17 cellular contexts compared by ENCODE assay signal in genomic region chr6:44006123-44006871, GRCh38.
DNase-seq lines count a peak whose midpoint lies in the region; FAIRE-seq and TF ChIP-seq lines count a peak whose summit lies in the region.
"Had no signal": no experiment of that assay in that cellular context is flagged by ENCODE, and none has a peak within 500 bp of the region (broad histone marks: within the 10 kb centered on the region; RNA-seq: fewer than 3 reads in every experiment).

No MANE protein-coding gene starts in this region.

- H3K36me3 ChIP-seq in A673 (ENCODE audit: insufficient read depth, low read length, poor library complexity, severe bottlenecking), result no peaks in the 10 kb centered on the region
- H3K36me3 ChIP-seq: brain microvascular endothelial cell, right lobe of liver, thoracic aorta had no signal

- peaks cover 32% of the 10 kb centered on the region for H3K4me1 Mint-ChIP-seq in MCF 10A (ENCODE audit: insufficient read depth, unreplicated experiment)

- POLR2A ChIA-PET in A673 (lab: Charles Lee; ENCODE audit: low non-redundant PET), result no interaction called here
- POLR2A ChIA-PET in MCF 10A (lab: Yijun Ruan, JAX), result no interaction called here

- H3K27ac Mint-ChIP-seq in MCF 10A (ENCODE audit: low read depth, unreplicated experiment), result no peak overlapping the region
- H3K27ac Mint-ChIP-seq: natural killer cell treated with Interleukin-12 subunit alpha and Interleukin-12 subunit beta and Interleukin-15 and Interleukin-18, amount 100 ng/mL, for 72 hours had no signal

- intact Hi-C loops in A673 (cut with micrococcal nuclease; ENCODE audit: unreplicated experiment) (no loop called here), MCF 10A (cut with micrococcal nuclease) (no loop called here)

- no peaks in the 10 kb centered on the region for H3K36me3 Mint-ChIP-seq in MCF 10A (ENCODE audit: insufficient read depth, unreplicated experiment)
- H3K36me3 Mint-ChIP-seq: natural killer cell treated with Interleukin-12 subunit alpha and Interleukin-12 subunit beta and Interleukin-15 and Interleukin-18, amount 100 ng/mL, for 72 hours had no signal

- no peaks in the 10 kb centered on the region for H3K9me3 Mint-ChIP-seq in MCF 10A (ENCODE audit: unreplicated experiment)
- H3K9me3 Mint-ChIP-seq: natural killer cell treated with Interleukin-12 subunit alpha and Interleukin-12 subunit beta and Interleukin-15 and Interleukin-18, amount 100 ng/mL, for 72 hours had no signal

- no peak for FAIRE-seq in H54 (lab: Jason Lieb, UNC)

- TF ChIP-seq CTCF in A673 (conservative IDR thresholded peaks at IDR 0.05; ENCODE audit: low read depth, low read length), result no peak
- no peak for TF ChIP-seq CTCF in choroid plexus epithelial cell (conservative IDR thresholded peaks at IDR 0.05; ENCODE audit: low read depth, low read length)
- no peak for TF ChIP-seq CTCF in MCF 10A (IDR thresholded peaks at IDR 0.05; ENCODE audit: unreplicated experiment)
- no peak for TF ChIP-seq CTCF in coronary artery (IDR thresholded peaks at IDR 0.05)

- peaks cover 67% of the 10 kb centered on the region for H3K4me1 ChIP-seq in A673 (ENCODE audit: insufficient read depth, low read length, poor library complexity, severe bottlenecking)

- H3K27me3 Mint-ChIP-seq in MCF 10A (ENCODE audit: insufficient read depth, unreplicated experiment), result no peaks in the 10 kb centered on the region

- no peaks in the 10 kb centered on the region for H3K9me3 ChIP-seq in A673 (ENCODE audit: low read depth, low read length, poor library complexity, severe bottlenecking)
- H3K9me3 ChIP-seq: right lobe of liver, thoracic aorta had no signal

- no peaks in the 10 kb centered on the region for H3K27me3 ChIP-seq in A673 (replicated peaks; ENCODE audit: insufficient read depth, low read depth, low read length, poor library complexity)
- H3K27me3 ChIP-seq: brain microvascular endothelial cell, right lobe of liver had no signal

- BruUV-seq in A673 (replicated peaks; lab: Mats Ljungman, UMichigan) (no TSS peak), MCF 10A (replicated peaks; lab: Mats Ljungman, UMichigan) (no TSS peak)

- H3K4me3 ChIP-seq in A673 (ENCODE audit: low read depth, low read length, poor library complexity, severe bottlenecking) (no peak overlapping the region), choroid plexus epithelial cell (ENCODE audit: low read depth, low read length) (no peak overlapping the region), coronary artery (no peak overlapping the region)
- H3K4me3 ChIP-seq: PC-9, right lobe of liver, thoracic aorta had no signal

- no peak overlapping the region for H3K4me3 Mint-ChIP-seq in MCF 10A (ENCODE audit: unreplicated experiment)
- H3K4me3 Mint-ChIP-seq: natural killer cell treated with Interleukin-12 subunit alpha and Interleukin-12 subunit beta and Interleukin-15 and Interleukin-18, amount 100 ng/mL, for 72 hours had no signal

- DNase-seq in A673 (ENCODE audit: low spot score), result no peak
- peak; percentile 61 for DNase-seq in H54 (ENCODE audit: insufficient read length, low spot score)
- DNase-seq in choroid plexus epithelial cell (ENCODE audit: low read depth), result peak; percentile 22
- DNase-seq in kidney tubule cell (ENCODE audit: low spot score), result peak; percentile 81
- no peak for DNase-seq in MCF 10A (ENCODE audit: unreplicated experiment)
- DNase-seq in UCSD-AML1 (lab: John Stamatoyannopoulos, UW; ENCODE audit: unreplicated experiment), result no peak
- no peak for DNase-seq in RKO (ENCODE audit: low spot score)
- DNase-seq in coronary artery (ENCODE audit: low spot score), result no peak
- DNase-seq: brain microvascular endothelial cell; NCI-H2029; NCI-H526; PC-9; stimulated activated CD4-positive, alpha-beta T cell treated with anti-CD3 and anti-CD28 coated beads, Interleukin-4, amount 100 ng/mL, for 24 hours had no signal

- H3K27ac ChIP-seq in A673 (ENCODE audit: low read depth, low read length, poor library complexity, severe bottlenecking) (peak overlapping the region; percentile 92), coronary artery (no peak overlapping the region)
- H3K27ac ChIP-seq: brain microvascular endothelial cell, HL-60, right lobe of liver, thoracic aorta had no signal

- no peak for TF ChIP-seq POLR2A in H54 (IDR thresholded peaks at IDR 0.05; ENCODE audit: low read depth, low read length)

- CTCF ChIA-PET in A673 (lab: Charles Lee), result interaction anchor here (1.5 kb wide), 1 partner anchor 232 kb away, joined by 3 read pairs; no protein-coding TSS in a partner anchor
- CTCF ChIA-PET in MCF 10A (lab: Yijun Ruan, JAX), result no interaction called here

Comparison
In these comparisons a context has a peak if more than half of its experiments do, and no peak if none do; other contexts are left out.
1. DNase-seq: peak in H54 (single experiment), choroid plexus epithelial cell (single experiment) and kidney tubule cell (single experiment); none in A673 (single experiment), MCF 10A (single experiment), UCSD-AML1 (single experiment), RKO (single experiment) and coronary artery (single experiment).